Comparison of ENCODE assay signal across 7 cellular contexts in the genomic region with DNA sequence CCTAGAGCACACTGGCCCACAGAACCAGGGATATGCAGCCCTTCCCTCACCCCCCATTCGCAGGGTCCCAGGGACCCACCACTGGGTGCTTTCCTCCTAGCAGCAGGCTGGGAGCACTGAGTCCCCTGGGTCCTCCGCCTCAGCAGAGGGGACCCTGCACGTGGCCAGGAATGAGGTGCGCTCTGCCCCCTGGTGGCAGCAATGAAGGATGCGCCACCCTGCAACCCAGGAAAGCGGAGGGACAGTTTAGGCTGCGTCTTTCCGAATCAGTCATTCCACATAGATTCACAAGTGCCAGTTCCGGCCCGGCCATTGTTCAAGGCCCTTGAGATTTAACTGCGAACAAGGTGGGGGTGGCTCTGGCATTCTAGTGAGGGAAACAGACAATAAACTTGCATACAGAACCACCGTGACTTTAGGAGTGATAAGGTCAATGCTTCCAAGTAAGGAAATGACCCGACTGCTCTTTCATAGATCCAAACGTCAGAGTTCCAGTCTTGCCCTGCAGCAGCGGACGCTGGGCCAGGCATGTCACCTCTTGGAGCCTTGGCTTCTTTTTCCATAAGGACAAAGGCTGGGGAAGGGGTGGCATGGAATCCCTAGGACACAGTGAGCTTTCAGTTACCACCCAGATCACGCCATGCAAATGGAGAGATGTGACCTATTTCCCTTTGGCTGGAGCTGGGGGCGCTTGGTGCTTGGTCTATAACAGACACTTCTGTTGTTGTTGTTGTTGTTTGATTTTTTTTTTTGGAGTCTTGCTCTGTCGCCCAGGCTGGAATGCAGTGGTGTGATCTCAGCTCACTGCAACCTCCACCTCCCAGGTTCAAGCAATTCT. TPM values are rescaled to one million over a fixed set of nuclear protein-coding genes. Genes with fewer than 3 reads are reported as not detected.
DNase-seq lines count a peak whose midpoint lies in the region; ATAC-seq, FAIRE-seq and TF ChIP-seq lines count a peak whose summit lies in the region.

No MANE protein-coding gene starts in this region.

- H3K79me2 ChIP-seq in PC-9 (ENCODE audit: low read depth), result no peaks in the 10 kb centered on the region
- peaks cover 11% of the 10 kb centered on the region for H3K79me2 ChIP-seq in fibroblast of lung (ENCODE audit: control insufficient read depth, insufficient read depth, low read length)

- no peaks in the 10 kb centered on the region for H3K9me3 Mint-ChIP-seq in nephron progenitor cell

- H3K4me3 Mint-ChIP-seq in nephron progenitor cell, result no peak overlapping the region

- BruUV-seq in IMR-90 (replicated peaks; lab: Mats Ljungman, UMichigan) (no TSS peak), PC-9 (replicated peaks; lab: Mats Ljungman, UMichigan) (no TSS peak)

- WGBS in IMR-90 (ENCODE audit: extremely low coverage in 2 of 2, insufficient read length in 1 of 2), 2 experiments, result 15% methylated on average over 4 of the region's 19 CpGs; no CpG with 5 or more reads in 1 of the 2 experiments

- H4K20me1 ChIP-seq in IMR-90 (ENCODE audit: insufficient read depth, low read length) (no peaks in the 10 kb centered on the region; the same call in 1 of the 2 replicates), PC-9 (ENCODE audit: insufficient read depth) (no peaks in the 10 kb centered on the region), fibroblast of lung (ENCODE audit: control insufficient read depth, extremely low read depth, insufficient read depth, low read length) (no peaks in the 10 kb centered on the region)

- no peak for TF ChIP-seq POLR2A in GM12891 (IDR thresholded peaks at IDR 0.05; ENCODE audit: low read depth, low read length)
- peak; percentile 40 for TF ChIP-seq POLR2A in IMR-90 (IDR thresholded peaks at IDR 0.05; ENCODE audit: low read depth, low read length)

- H3K9me3 ChIP-seq in IMR-90 (ENCODE audit: control insufficient read depth, insufficient read depth, low read length) (no peaks in the 10 kb centered on the region), PC-9 (ENCODE audit: insufficient read depth, low read depth) (no peaks in the 10 kb centered on the region), fibroblast of lung (ENCODE audit: control insufficient read depth, insufficient read depth, low read depth, low read length) (no peaks in the 10 kb centered on the region)

- FAIRE-seq in GM12891 (lab: Jason Lieb, UNC), result peak; percentile 98

- peak overlapping the region; percentile 49 for H3K23ac ChIP-seq in IMR-90 (ENCODE audit: low read depth, low read length)

- H2BK15ac ChIP-seq in IMR-90 (ENCODE audit: low read depth, low read length), result peak overlapping the region; percentile 100; the same call in 2 of the 3 replicates

- peak overlapping the region; percentile 100 for H2AK9ac ChIP-seq in IMR-90 (replicated peaks; ENCODE audit: low read depth, low read length, poor library complexity)

- H3K9ac ChIP-seq in IMR-90 (ENCODE audit: low read depth, low read length), result peak overlapping the region; percentile 35; the same call in 1 of the 2 replicates
- peak overlapping the region; percentile 7 for H3K9ac ChIP-seq in fibroblast of lung (ENCODE audit: insufficient read depth, low read length)

- H3K27me3 Mint-ChIP-seq in nephron progenitor cell (ENCODE audit: low read depth, poor library complexity), result peaks cover 5% of the 10 kb centered on the region

- POLR2A ChIA-PET in IMR-90 (lab: Charles Lee; ENCODE audit: unreplicated experiment) (interaction anchor here (0.6 to 1.1 kb wide), 3 partner anchors 15 to 291 kb away, joined by 4 to 7 read pairs (median 7); no protein-coding TSS in a partner anchor), PC-9 (lab: Charles Lee; ENCODE audit: unreplicated experiment) (interaction anchor here (0.7 kb wide), 1 partner anchor 20 kb away, joined by 3 read pairs; no protein-coding TSS in a partner anchor)

- H2AK5ac ChIP-seq in IMR-90 (ENCODE audit: low read depth, low read length), result peak overlapping the region; percentile 100

- peaks cover 29% of the 10 kb centered on the region for H3K9me1 ChIP-seq in IMR-90 (ENCODE audit: insufficient read depth, low read length)

- H3K27me3 ChIP-seq in IMR-90 (ENCODE audit: control insufficient read depth, insufficient read depth, low read length) (no peaks in the 10 kb centered on the region), PC-9 (ENCODE audit: insufficient read depth, low read depth) (no peaks in the 10 kb centered on the region), fibroblast of lung (ENCODE audit: control insufficient read depth, insufficient read depth, low read length) (no peaks in the 10 kb centered on the region)

- H4K8ac ChIP-seq in IMR-90 (ENCODE audit: low read depth in 2 of 2, low read length in 2 of 2), result peak overlapping the region; percentile 81 to 100

- peaks cover 0 to 48% of the 10 kb centered on the region in 2 experiments for H3K79me1 ChIP-seq in IMR-90 (ENCODE audit: low read depth in 1 of 2, low read length in 2 of 2)

- H3K4me3 ChIP-seq in IMR-90 (ENCODE audit: insufficient read depth, low read depth, low read length) (no peak overlapping the region), PC-9 (no peak overlapping the region), fibroblast of lung (replicated peaks in 1 of 4; ENCODE audit: control extremely low read depth in 1 of 4, insufficient read depth in 1 of 4, low read depth in 3 of 4, low read length in 4 of 4) (no peak overlapping the region)

- peak overlapping the region; percentile 90; the same call in 1 of the 2 replicates for H3K56ac ChIP-seq in IMR-90 (ENCODE audit: extremely low read depth, insufficient read depth, low read length)

- peak overlapping the region; percentile 100 for H4K91ac ChIP-seq in IMR-90 (ENCODE audit: insufficient read depth, low read depth, low read length)

- dilution Hi-C loops in IMR-90 (cut with HindIII; ENCODE audit: low sequenced_read_pairs, unreplicated experiment), result no loop called here

- H3K4me1 ChIP-seq in IMR-90 (ENCODE audit: control insufficient read depth, insufficient read depth, low read length) (peaks cover 43% of the 10 kb centered on the region), PC-9 (replicated peaks; ENCODE audit: insufficient read depth) (peaks cover 34% of the 10 kb centered on the region), fibroblast of lung (ENCODE audit: control insufficient read depth, extremely low read depth, insufficient read depth, low read length) (peaks cover 42% of the 10 kb centered on the region)

- CTCF ChIA-PET in IMR-90 (lab: Yijun Ruan, JAX), result interaction anchor here (0.6 to 2.2 kb wide), 3 partner anchors 16 to 35 kb away, joined by 4 to 6 read pairs (median 4); no protein-coding TSS in a partner anchor
- CTCF ChIA-PET in PC-9 (lab: Charles Lee), result interaction anchor here (0.6 to 1.5 kb wide), 6 partner anchors 16 to 101 kb away, joined by 3 to 8 read pairs (median 4); no protein-coding TSS in a partner anchor

- H3K36me3 Mint-ChIP-seq in nephron progenitor cell (ENCODE audit: low read depth), result no peaks in the 10 kb centered on the region

- H3K36me3 ChIP-seq in IMR-90 (ENCODE audit: control insufficient read depth, insufficient read depth, low read length) (peaks cover 13% of the 10 kb centered on the region), PC-9 (ENCODE audit: low read depth) (no peaks in the 10 kb centered on the region), fibroblast of lung (ENCODE audit: control insufficient read depth, insufficient read depth, low read length) (peaks cover 24% of the 10 kb centered on the region)

- peaks cover 10% of the 10 kb centered on the region; the same call in 1 of the 2 replicates for H3F3A ChIP-seq in PC-9 (ENCODE audit: insufficient read depth, low read depth)

- peak; percentile 91 for DNase-seq in GM12891 (ENCODE audit: insufficient read length, low spot score)
- DNase-seq in IMR-90, result peak; percentile 70
- DNase-seq in PC-9, result peak; percentile 67 to 80
- DNase-seq in activated T-cell treated with anti-CD3 and anti-CD28 coated beads, Interleukin-2, amount 50 U/mL, for 48 hours, result peak; percentile 90 to 93
- peak; percentile 62 to 71 for DNase-seq in fibroblast of lung (ENCODE audit: low read depth in 2 of 2)
- peak; percentile 82 for DNase-seq in nephron progenitor cell
- peak; percentile 88 for DNase-seq in stimulated activated naive CD8-positive, alpha-beta T cell treated with anti-CD3 and anti-CD28 coated beads, Interleukin-15, Interleukin-2, amounts not matched to agents 100 U/mL and 50 U/mL, for 24 hours

- TF ChIP-seq CTCF in IMR-90 (conservative IDR thresholded peaks at IDR 0.05; ENCODE audit: low read depth, low read length) (peak; percentile 92), PC-9 (conservative IDR thresholded peaks at IDR 0.05) (peak; percentile 99), fibroblast of lung (conservative IDR thresholded peaks at IDR 0.05 in 1 of 2, IDR thresholded peaks at IDR 0.05 in 1 of 2; ENCODE audit: low read depth in 1 of 2, low read length in 2 of 2) (peak; percentile 88 to 89), nephron progenitor cell (IDR thresholded peaks at IDR 0.05) (peak; percentile 94)

- ATAC-seq in IMR-90 (ENCODE audit: low read depth), result peak; percentile 73
- peak; percentile 86 for ATAC-seq in stimulated activated naive CD8-positive, alpha-beta T cell treated with anti-CD3 and anti-CD28 coated beads, Interleukin-15, Interleukin-2, amounts not matched to agents 100 U/mL and 50 U/mL, for 24 hours

- peak; percentile 84 for TF ChIP-seq RAD21 in IMR-90 (IDR thresholded peaks at IDR 0.05; ENCODE audit: low read length)

- peak overlapping the region; percentile 100 for H2BK120ac ChIP-seq in IMR-90 (ENCODE audit: low read depth, low read length)

- H3K4me2 ChIP-seq in IMR-90 (ENCODE audit: low read depth, low read length) (peak overlapping the region; percentile 18), PC-9 (peak overlapping the region; percentile 45), fibroblast of lung (ENCODE audit: extremely low read depth, insufficient read depth, low read length) (peak overlapping the region; percentile 68)

- H3K18ac ChIP-seq in IMR-90 (ENCODE audit: low read depth, low read length), result peak overlapping the region; percentile 22; the same call in 1 of the 2 replicates

- no peak overlapping the region for H3K27ac Mint-ChIP-seq in nephron progenitor cell

- intact Hi-C loops in IMR-90 (cut with micrococcal nuclease) (loop anchor here (1.0 kb wide), 3 partner anchors 16 to 106 kb away; partner anchors contain the start of gene YIF1A), PC-9 (cut with micrococcal nuclease; ENCODE audit: unreplicated experiment) (loop anchor here (1.0 kb wide), 1 partner anchor 16 kb away; no protein-coding TSS in a partner anchor)

- H3K9me2 ChIP-seq in PC-9 (ENCODE audit: insufficient read depth), result no peaks in the 10 kb centered on the region

- H2BK5ac ChIP-seq in IMR-90 (ENCODE audit: low read depth, low read length, poor library complexity, severe bottlenecking), result peak overlapping the region; percentile 100

- H3K4ac ChIP-seq in IMR-90 (ENCODE audit: low read depth, low read length), result peak overlapping the region; percentile 100

- H3K27ac ChIP-seq in IMR-90 (ENCODE audit: insufficient read depth, low read length), result peak overlapping the region; percentile 95
- no peak overlapping the region for H3K27ac ChIP-seq in PC-9
- peak overlapping the region; percentile 89 for H3K27ac ChIP-seq in fibroblast of lung (ENCODE audit: insufficient read depth, low read length)

- peaks cover 61% of the 10 kb centered on the region for H3K4me1 Mint-ChIP-seq in nephron progenitor cell

- peak overlapping the region; percentile 94 for H2AFZ ChIP-seq in IMR-90 (replicated peaks; ENCODE audit: low read length, poor library complexity)
- H2AFZ ChIP-seq in PC-9, result no peak overlapping the region
- peak overlapping the region; percentile 30 for H2AFZ ChIP-seq in fibroblast of lung (ENCODE audit: low read length)

- in situ Hi-C loops in IMR-90 (cut with MboI; ENCODE audit: low sequenced_read_pairs), result no loop called here

- H4K5ac ChIP-seq in IMR-90 (ENCODE audit: low read depth, low read length), result peak overlapping the region; percentile 96

- H3K14ac ChIP-seq in IMR-90 (replicated peaks; ENCODE audit: low read depth, low read length), result peak overlapping the region; percentile 100

- H2BK20ac ChIP-seq in IMR-90 (ENCODE audit: low read depth, low read length), result peak overlapping the region; percentile 100

RNA-seq across cellular contexts. Expression of gene RIN1, which starts 7.7 kb away (rescaled TPM):
- 0.14 TPM for polyA plus RNA-seq in GM12891 (2012; ENCODE audit: low read depth, missing spikeins)
- total RNA-seq in IMR-90 (2012; rRNA removed) (9.9 and 10.6 TPM in 2 replicates), PC-9 (2021) (15.5 and 19.5 TPM in 2 replicates), fibroblast of lung (12.6 and 22.1 TPM in 2 replicates)
- polyA plus RNA-seq in IMR-90 (2012; rRNA removed) (20.8 and 27.1 TPM in 2 replicates), fibroblast of lung (6.3 and 10.6 TPM in 2 replicates)
- polyA plus RNA-seq in IMR-90 (2012; cell fraction: cytosol; rRNA removed), result 19.8 and 26.9 TPM in 2 replicates
- polyA plus RNA-seq in IMR-90 (2012; cell fraction: nucleus; rRNA removed; ENCODE audit: low replicate concordance), result 58.8 and 120 TPM in 2 replicates
- polyA plus RNA-seq in fibroblast of lung (2012), result 20.1 and 38.9 TPM in 2 replicates
- polyA minus RNA-seq in fibroblast of lung (ENCODE audit: low replicate concordance), result 11.7 and 30.8 TPM in 2 replicates

RNA-seq across cellular contexts. Expression of gene CD248, which starts 11.7 kb away (rescaled TPM):
- polyA plus RNA-seq in GM12891 (2012; ENCODE audit: low read depth, missing spikeins), result 0.04 TPM
- total RNA-seq in IMR-90 (2012; rRNA removed) (19.5 and 25.6 TPM in 2 replicates), PC-9 (2021) (not detected in 2 replicates), fibroblast of lung (52.6 and 95.6 TPM in 2 replicates)
- polyA plus RNA-seq in IMR-90 (2012; rRNA removed) (209 and 223 TPM in 2 replicates), fibroblast of lung (98.8 and 132 TPM in 2 replicates)
- polyA plus RNA-seq in IMR-90 (2012; cell fraction: cytosol; rRNA removed), result 280 and 375 TPM in 2 replicates
- 114 and 198 TPM in 2 replicates for polyA plus RNA-seq in IMR-90 (2012; cell fraction: nucleus; rRNA removed; ENCODE audit: low replicate concordance)
- 418 and 663 TPM in 2 replicates for polyA plus RNA-seq in fibroblast of lung (2012)
- 333 and 643 TPM in 2 replicates for polyA minus RNA-seq in fibroblast of lung (ENCODE audit: low replicate concordance)

RNA-seq across cellular contexts. Expression of gene BRMS1, which starts 16.4 kb away (rescaled TPM):
- polyA plus RNA-seq in GM12891 (2012; ENCODE audit: low read depth, missing spikeins), result 38.6 TPM
- total RNA-seq in IMR-90 (2012; rRNA removed), result 57.9 and 67.2 TPM in 2 replicates
- polyA plus RNA-seq in IMR-90 (2012; rRNA removed), result 48.3 and 51.9 TPM in 2 replicates
- 38.2 and 49.5 TPM in 2 replicates for polyA plus RNA-seq in IMR-90 (2012; cell fraction: cytosol; rRNA removed)
- polyA plus RNA-seq in IMR-90 (2012; cell fraction: nucleus; rRNA removed; ENCODE audit: low replicate concordance), result 43.6 and 65.0 TPM in 2 replicates
- total RNA-seq in PC-9 (2021), result 43.2 and 54.3 TPM in 2 replicates
- 43.9 and 50.6 TPM in 2 replicates for total RNA-seq in fibroblast of lung
- 25.7 and 41.6 TPM in 2 replicates for polyA plus RNA-seq in fibroblast of lung
- polyA plus RNA-seq in fibroblast of lung (2012), result 32.5 and 59.6 TPM in 2 replicates
- 9.5 and 19.5 TPM in 2 replicates for polyA minus RNA-seq in fibroblast of lung (ENCODE audit: low replicate concordance)

RNA-seq across cellular contexts. Expression of gene B4GAT1, which starts 18.9 kb away (rescaled TPM):
- polyA plus RNA-seq in GM12891 (2012; ENCODE audit: low read depth, missing spikeins), result 3.4 TPM
- total RNA-seq in IMR-90 (2012; rRNA removed) (10.6 and 13.9 TPM in 2 replicates), PC-9 (2021) (22.8 and 28.5 TPM in 2 replicates), fibroblast of lung (34.7 and 48.9 TPM in 2 replicates)
- polyA plus RNA-seq in IMR-90 (2012; rRNA removed) (18.4 and 20.5 TPM in 2 replicates), fibroblast of lung (13.1 and 15.7 TPM in 2 replicates)
- polyA plus RNA-seq in IMR-90 (2012; cell fraction: cytosol; rRNA removed), result 16.5 and 24.6 TPM in 2 replicates
- polyA plus RNA-seq in IMR-90 (2012; cell fraction: nucleus; rRNA removed; ENCODE audit: low replicate concordance), result 8.5 and 9.5 TPM in 2 replicates
- 20.9 and 28.3 TPM in 2 replicates for polyA plus RNA-seq in fibroblast of lung (2012)
- polyA minus RNA-seq in fibroblast of lung (ENCODE audit: low replicate concordance), result 3.9 and 4.4 TPM in 2 replicates

RNA-seq across cellular contexts. Expression of gene TMEM151A, which starts 36.8 kb away (rescaled TPM):
- 0.18 TPM for polyA plus RNA-seq in GM12891 (2012; ENCODE audit: low read depth, missing spikeins)
- total RNA-seq in IMR-90 (2012; rRNA removed) (not detected in 2 replicates), PC-9 (2021) (0.15 and 0.22 TPM in 2 replicates), fibroblast of lung (under 0.01 TPM in 2 replicates)
- polyA plus RNA-seq in IMR-90 (2012; rRNA removed) (0.03 and 0.07 TPM in 2 replicates), fibroblast of lung (not detected in 2 replicates)
- 0.04 and 0.18 TPM in 2 replicates for polyA plus RNA-seq in IMR-90 (2012; cell fraction: cytosol; rRNA removed)
- 0.11 and 0.21 TPM in 2 replicates for polyA plus RNA-seq in IMR-90 (2012; cell fraction: nucleus; rRNA removed; ENCODE audit: low replicate concordance)
- polyA plus RNA-seq in fibroblast of lung (2012), result 0.07 TPM in 1 of 2 replicates, not detected in the other
- not detected in 2 replicates for polyA minus RNA-seq in fibroblast of lung (ENCODE audit: low replicate concordance)

Comparison
In these comparisons a context has a peak if more than half of its experiments do, and no peak if none do; other contexts are left out.
1. H3K4me2 ChIP-seq: peak in every context shown above with its lines; median percentile 68 in fibroblast of lung; 45 in PC-9; 18 in IMR-90.
2. RNA of gene CD248, which starts 11.7 kb away (total RNA-seq): 52.6 to 95.6 TPM in fibroblast of lung and 19.5 to 25.6 TPM in IMR-90; not detected in PC-9; every median in the first group is over 10 times any median in the second.
3. Peak in every context shown above with its lines, with median percentiles within 50 percentile points of each other: DNase-seq and CTCF ChIP-seq.